In the genomic region with DNA sequence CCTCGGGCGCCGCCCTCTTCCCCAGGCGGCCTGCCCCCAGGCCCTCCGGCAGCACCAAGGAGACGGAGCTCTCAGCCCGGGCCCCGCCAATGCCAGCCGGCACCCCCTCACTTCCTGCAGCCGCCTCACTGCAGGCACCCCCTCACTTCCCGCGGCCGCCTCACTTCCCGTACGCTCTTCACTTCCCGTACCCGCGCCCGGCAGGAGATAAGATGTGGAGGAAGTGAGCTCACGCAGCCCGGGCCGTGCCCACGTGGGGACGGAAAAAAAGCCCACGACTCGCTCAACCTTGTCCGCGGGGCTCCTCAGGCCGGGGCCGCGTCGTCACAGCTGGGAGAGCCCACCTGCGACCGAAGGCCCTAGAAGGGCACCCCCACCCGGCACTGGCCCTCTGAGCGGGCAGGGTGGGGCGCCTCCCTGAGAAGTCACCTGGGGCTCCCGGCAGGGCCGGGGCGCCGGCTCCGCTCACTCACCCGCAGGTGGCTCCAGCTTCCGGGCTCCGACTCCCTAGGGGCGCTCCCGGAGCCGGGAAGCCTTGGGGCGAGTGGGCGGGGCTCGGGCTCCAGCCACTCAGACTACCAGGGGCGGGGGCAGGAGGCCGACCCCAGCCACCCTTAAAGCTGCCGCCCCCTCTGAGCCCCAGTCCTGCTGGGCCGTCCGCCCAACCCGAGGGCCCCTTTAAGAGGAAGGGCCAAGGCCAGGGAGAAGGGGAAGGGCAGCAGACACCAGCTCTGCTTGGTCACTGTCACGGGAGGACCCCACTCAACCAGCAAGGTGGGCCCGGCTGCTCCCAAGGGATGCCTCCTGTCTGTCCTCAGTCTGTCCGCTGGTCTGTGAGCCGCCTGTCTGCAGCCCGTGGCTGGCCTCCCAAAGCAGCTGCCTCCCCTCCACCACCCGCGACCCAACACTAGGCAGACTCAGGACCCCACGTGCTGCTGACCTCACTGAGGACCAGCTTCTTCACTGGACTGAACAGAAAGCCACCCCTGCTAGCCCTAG, we compare ENCODE assay signal across 1 cellular context.
TF ChIP-seq lines count a peak whose summit lies in the region.

No MANE protein-coding gene starts in this region.

TF ChIP-seq in HEK293, 187 proteins besides CTCF, POLR2A, EP300 and RAD21 (continued from another document):
- TF ChIP-seq, protein P1, sequence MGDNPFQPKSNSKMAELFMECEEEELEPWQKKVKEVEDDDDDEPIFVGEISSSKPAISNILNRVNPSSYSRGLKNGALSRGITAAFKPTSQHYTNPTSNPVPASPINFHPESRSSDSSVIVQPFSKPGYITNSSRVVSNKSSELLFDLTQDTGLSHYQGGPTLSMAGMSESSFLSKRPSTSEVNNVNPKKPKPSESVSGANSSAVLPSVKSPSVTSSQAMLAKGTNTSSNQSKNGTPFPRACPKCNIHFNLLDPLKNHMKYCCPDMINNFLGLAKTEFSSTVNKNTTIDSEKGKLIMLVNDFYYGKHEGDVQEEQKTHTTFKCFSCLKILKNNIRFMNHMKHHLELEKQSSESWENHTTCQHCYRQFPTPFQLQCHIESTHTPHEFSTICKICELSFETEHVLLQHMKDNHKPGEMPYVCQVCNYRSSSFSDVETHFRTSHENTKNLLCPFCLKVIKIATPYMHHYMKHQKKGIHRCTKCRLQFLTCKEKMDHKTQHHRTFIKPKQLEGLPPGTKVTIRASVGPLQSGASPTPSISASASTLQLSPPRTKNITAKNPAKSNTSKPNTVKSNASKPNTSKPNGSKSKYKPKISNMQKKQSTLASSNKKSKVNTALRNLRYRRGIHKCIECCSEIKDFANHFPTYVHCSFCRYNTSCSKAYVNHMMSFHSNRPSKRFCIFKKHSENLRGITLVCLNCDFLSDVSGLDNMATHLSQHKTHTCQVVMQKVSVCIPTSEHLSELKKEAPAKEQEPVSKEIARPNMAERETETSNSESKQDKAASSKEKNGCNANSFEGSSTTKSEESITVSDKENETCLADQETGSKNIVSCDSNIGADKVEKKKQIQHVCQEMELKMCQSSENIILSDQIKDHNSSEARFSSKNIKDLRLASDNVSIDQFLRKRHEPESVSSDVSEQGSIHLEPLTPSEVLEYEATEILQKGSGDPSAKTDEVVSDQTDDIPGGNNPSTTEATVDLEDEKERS (tag by site-specific recombination; IDR thresholded peaks at IDR 0.05) = no peak
- TF ChIP-seq ZNF174 (tag by site-specific recombination; IDR thresholded peaks at IDR 0.05) = no peak
- peak; percentile 54 for TF ChIP-seq KLF16 (tag by site-specific recombination; IDR thresholded peaks at IDR 0.05)
- peak; percentile 54; the same call in 1 of the 2 replicates for TF ChIP-seq ZNF629 (tag by site-specific recombination; IDR thresholded peaks at IDR 0.05)
- peak; percentile 92 for TF ChIP-seq ZIC2 (tag by site-specific recombination; IDR thresholded peaks at IDR 0.05)
- TF ChIP-seq, protein P2, sequence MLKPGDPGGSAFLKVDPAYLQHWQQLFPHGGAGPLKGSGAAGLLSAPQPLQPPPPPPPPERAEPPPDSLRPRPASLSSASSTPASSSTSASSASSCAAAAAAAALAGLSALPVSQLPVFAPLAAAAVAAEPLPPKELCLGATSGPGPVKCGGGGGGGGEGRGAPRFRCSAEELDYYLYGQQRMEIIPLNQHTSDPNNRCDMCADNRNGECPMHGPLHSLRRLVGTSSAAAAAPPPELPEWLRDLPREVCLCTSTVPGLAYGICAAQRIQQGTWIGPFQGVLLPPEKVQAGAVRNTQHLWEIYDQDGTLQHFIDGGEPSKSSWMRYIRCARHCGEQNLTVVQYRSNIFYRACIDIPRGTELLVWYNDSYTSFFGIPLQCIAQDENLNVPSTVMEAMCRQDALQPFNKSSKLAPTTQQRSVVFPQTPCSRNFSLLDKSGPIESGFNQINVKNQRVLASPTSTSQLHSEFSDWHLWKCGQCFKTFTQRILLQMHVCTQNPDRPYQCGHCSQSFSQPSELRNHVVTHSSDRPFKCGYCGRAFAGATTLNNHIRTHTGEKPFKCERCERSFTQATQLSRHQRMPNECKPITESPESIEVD (tag by site-specific recombination; IDR thresholded peaks at IDR 0.05) = no peak
- peak; percentile 75 for TF ChIP-seq KLF10 (tag by site-specific recombination; IDR thresholded peaks at IDR 0.05)
- peak; percentile 51 for TF ChIP-seq ZXDB (tag by site-specific recombination; IDR thresholded peaks at IDR 0.05)
- TF ChIP-seq ZNF510 (tag by site-specific recombination; IDR thresholded peaks at IDR 0.05; ENCODE audit: insufficient replicate concordance) = no peak
- TF ChIP-seq, protein P3, sequence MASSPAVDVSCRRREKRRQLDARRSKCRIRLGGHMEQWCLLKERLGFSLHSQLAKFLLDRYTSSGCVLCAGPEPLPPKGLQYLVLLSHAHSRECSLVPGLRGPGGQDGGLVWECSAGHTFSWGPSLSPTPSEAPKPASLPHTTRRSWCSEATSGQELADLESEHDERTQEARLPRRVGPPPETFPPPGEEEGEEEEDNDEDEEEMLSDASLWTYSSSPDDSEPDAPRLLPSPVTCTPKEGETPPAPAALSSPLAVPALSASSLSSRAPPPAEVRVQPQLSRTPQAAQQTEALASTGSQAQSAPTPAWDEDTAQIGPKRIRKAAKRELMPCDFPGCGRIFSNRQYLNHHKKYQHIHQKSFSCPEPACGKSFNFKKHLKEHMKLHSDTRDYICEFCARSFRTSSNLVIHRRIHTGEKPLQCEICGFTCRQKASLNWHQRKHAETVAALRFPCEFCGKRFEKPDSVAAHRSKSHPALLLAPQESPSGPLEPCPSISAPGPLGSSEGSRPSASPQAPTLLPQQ (tag by site-specific recombination; IDR thresholded peaks at IDR 0.05) = peak; percentile 100
- peak; percentile 72 for TF ChIP-seq SP7 (tag by site-specific recombination; IDR thresholded peaks at IDR 0.05)
- TF ChIP-seq ZNF223 (tag by site-specific recombination; IDR thresholded peaks at IDR 0.05) = peak; percentile 96
- peak; percentile 88 for TF ChIP-seq IKZF3 (tag by site-specific recombination; IDR thresholded peaks at IDR 0.05)
- TF ChIP-seq, protein P4, sequence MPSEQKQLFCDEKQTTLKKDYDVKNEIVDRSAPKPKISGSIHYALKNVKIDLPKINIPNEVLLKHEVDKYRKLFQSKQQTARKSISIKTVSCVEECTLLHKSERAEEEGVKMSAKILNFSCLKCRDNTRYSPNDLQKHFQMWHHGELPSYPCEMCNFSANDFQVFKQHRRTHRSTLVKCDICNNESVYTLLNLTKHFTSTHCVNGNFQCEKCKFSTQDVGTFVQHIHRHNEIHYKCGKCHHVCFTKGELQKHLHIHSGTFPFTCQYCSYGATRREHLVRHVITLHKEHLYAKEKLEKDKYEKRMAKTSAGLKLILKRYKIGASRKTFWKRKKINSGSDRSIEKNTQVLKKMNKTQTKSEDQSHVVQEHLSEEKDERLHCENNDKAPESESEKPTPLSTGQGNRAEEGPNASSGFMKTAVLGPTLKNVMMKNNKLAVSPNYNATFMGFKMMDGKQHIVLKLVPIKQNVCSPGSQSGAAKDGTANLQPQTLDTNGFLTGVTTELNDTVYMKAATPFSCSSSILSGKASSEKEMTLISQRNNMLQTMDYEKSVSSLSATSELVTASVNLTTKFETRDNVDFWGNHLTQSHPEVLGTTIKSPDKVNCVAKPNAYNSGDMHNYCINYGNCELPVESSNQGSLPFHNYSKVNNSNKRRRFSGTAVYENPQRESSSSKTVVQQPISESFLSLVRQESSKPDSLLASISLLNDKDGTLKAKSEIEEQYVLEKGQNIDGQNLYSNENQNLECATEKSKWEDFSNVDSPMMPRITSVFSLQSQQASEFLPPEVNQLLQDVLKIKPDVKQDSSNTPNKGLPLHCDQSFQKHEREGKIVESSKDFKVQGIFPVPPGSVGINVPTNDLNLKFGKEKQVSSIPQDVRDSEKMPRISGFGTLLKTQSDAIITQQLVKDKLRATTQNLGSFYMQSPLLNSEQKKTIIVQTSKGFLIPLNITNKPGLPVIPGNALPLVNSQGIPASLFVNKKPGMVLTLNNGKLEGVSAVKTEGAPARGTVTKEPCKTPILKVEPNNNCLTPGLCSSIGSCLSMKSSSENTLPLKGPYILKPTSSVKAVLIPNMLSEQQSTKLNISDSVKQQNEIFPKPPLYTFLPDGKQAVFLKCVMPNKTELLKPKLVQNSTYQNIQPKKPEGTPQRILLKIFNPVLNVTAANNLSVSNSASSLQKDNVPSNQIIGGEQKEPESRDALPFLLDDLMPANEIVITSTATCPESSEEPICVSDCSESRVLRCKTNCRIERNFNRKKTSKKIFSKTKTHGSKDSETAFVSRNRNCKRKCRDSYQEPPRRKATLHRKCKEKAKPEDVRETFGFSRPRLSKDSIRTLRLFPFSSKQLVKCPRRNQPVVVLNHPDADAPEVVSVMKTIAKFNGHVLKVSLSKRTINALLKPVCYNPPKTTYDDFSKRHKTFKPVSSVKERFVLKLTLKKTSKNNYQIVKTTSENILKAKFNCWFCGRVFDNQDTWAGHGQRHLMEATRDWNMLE (tag by site-specific recombination; conservative IDR thresholded peaks at IDR 0.05; ENCODE audit: low read depth) = no peak
- TF ChIP-seq ZNF623 (tag by site-specific recombination; IDR thresholded peaks at IDR 0.05) = no peak
- peak; percentile 31; the same call in 1 of the 2 replicates for TF ChIP-seq ZNF501 (tag by site-specific recombination; IDR thresholded peaks at IDR 0.05)
- peak; percentile 90 for TF ChIP-seq ZNF335 (tag by site-specific recombination; conservative IDR thresholded peaks at IDR 0.05)
- peak; percentile 33; the same call in 1 of the 2 replicates for TF ChIP-seq KLF1 (tag by site-specific recombination; IDR thresholded peaks at IDR 0.05)
- TF ChIP-seq, protein P5, sequence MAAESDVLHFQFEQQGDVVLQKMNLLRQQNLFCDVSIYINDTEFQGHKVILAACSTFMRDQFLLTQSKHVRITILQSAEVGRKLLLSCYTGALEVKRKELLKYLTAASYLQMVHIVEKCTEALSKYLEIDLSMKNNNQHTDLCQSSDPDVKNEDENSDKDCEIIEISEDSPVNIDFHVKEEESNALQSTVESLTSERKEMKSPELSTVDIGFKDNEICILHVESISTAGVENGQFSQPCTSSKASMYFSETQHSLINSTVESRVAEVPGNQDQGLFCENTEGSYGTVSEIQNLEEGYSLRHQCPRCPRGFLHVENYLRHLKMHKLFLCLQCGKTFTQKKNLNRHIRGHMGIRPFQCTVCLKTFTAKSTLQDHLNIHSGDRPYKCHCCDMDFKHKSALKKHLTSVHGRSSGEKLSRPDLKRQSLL (tag by site-specific recombination; IDR thresholded peaks at IDR 0.05) = peak; percentile 100
- TF ChIP-seq ZBTB7A (tag by site-specific recombination; IDR thresholded peaks at IDR 0.05; ENCODE audit: low read depth) = 0 out of 2 replicates have a peak, but pooled peaks have one; percentile 10
- peak; percentile 63; the same call in 1 of the 2 replicates for TF ChIP-seq SCRT2 (tag by site-specific recombination; IDR thresholded peaks at IDR 0.05)
- peak; percentile 61 for TF ChIP-seq ZFHX2 (tag by site-specific recombination; conservative IDR thresholded peaks at IDR 0.05)
